ENCODE assay signal across 1 cellular context in genomic region chr7:107373354-107373753, GRCh38.
TF ChIP-seq lines count a peak whose summit lies in the region.

No MANE protein-coding gene starts in this region.

TF ChIP-seq in HepG2, 621 proteins besides CTCF, POLR2A, EP300 and RAD21 (continued from another document):
- TF ChIP-seq ATF2 (CRISPR knock-in tag; IDR thresholded peaks at IDR 0.05) (no peak), ZNF414 (CRISPR knock-in tag; IDR thresholded peaks at IDR 0.05) (no peak), MAFK (conservative IDR thresholded peaks at IDR 0.05 in 1 of 2, IDR thresholded peaks at IDR 0.05 in 1 of 2; ENCODE audit: low read length in 2 of 2) (peak; percentile 58 to 65; a peak in 3 of 4 replicates), MAFF (IDR thresholded peaks at IDR 0.05; ENCODE audit: low read depth, low read length) (peak; percentile 52; the same call in 1 of the 2 replicates)
TF ChIP-seq in HepG2: peak in this region for 2.
